ENCODE assay signal across 1 cellular context in the genomic region with DNA sequence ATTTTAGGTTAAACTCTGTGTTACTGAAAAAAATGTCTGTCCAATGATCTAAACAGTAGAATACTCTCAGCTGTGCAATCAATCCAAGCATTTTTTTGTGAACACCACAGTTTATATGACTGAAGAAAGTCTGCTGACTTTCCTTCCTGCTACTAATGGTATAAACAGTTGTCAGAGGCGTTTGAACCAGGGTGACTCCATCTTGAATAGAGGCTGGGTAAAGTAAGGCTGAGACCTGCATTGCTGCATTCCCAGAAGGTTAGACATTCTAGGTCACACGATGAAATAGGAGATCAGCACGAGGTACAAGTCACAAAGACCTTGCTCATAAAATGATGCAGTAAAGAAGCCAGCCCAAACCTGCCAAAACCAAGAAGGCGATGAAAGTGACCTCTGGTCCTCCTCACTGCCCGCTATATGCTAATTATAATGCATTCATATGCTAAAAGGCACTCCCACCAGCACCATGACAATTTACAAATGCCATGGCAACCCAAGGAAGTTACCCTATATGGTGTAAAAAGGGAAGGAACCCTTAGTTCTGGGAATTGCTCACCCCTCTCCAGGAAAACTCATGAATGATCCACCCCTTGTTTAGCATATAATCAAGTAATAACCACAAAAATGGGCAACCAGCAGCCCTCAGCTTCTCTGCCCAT.
TF ChIP-seq lines count a peak whose summit lies in the region.

No MANE protein-coding gene starts in this region.

TF ChIP-seq in GM23338, 12 proteins besides CTCF, POLR2A, EP300 and RAD21 (continued from another document):
- TF ChIP-seq, protein P1, sequence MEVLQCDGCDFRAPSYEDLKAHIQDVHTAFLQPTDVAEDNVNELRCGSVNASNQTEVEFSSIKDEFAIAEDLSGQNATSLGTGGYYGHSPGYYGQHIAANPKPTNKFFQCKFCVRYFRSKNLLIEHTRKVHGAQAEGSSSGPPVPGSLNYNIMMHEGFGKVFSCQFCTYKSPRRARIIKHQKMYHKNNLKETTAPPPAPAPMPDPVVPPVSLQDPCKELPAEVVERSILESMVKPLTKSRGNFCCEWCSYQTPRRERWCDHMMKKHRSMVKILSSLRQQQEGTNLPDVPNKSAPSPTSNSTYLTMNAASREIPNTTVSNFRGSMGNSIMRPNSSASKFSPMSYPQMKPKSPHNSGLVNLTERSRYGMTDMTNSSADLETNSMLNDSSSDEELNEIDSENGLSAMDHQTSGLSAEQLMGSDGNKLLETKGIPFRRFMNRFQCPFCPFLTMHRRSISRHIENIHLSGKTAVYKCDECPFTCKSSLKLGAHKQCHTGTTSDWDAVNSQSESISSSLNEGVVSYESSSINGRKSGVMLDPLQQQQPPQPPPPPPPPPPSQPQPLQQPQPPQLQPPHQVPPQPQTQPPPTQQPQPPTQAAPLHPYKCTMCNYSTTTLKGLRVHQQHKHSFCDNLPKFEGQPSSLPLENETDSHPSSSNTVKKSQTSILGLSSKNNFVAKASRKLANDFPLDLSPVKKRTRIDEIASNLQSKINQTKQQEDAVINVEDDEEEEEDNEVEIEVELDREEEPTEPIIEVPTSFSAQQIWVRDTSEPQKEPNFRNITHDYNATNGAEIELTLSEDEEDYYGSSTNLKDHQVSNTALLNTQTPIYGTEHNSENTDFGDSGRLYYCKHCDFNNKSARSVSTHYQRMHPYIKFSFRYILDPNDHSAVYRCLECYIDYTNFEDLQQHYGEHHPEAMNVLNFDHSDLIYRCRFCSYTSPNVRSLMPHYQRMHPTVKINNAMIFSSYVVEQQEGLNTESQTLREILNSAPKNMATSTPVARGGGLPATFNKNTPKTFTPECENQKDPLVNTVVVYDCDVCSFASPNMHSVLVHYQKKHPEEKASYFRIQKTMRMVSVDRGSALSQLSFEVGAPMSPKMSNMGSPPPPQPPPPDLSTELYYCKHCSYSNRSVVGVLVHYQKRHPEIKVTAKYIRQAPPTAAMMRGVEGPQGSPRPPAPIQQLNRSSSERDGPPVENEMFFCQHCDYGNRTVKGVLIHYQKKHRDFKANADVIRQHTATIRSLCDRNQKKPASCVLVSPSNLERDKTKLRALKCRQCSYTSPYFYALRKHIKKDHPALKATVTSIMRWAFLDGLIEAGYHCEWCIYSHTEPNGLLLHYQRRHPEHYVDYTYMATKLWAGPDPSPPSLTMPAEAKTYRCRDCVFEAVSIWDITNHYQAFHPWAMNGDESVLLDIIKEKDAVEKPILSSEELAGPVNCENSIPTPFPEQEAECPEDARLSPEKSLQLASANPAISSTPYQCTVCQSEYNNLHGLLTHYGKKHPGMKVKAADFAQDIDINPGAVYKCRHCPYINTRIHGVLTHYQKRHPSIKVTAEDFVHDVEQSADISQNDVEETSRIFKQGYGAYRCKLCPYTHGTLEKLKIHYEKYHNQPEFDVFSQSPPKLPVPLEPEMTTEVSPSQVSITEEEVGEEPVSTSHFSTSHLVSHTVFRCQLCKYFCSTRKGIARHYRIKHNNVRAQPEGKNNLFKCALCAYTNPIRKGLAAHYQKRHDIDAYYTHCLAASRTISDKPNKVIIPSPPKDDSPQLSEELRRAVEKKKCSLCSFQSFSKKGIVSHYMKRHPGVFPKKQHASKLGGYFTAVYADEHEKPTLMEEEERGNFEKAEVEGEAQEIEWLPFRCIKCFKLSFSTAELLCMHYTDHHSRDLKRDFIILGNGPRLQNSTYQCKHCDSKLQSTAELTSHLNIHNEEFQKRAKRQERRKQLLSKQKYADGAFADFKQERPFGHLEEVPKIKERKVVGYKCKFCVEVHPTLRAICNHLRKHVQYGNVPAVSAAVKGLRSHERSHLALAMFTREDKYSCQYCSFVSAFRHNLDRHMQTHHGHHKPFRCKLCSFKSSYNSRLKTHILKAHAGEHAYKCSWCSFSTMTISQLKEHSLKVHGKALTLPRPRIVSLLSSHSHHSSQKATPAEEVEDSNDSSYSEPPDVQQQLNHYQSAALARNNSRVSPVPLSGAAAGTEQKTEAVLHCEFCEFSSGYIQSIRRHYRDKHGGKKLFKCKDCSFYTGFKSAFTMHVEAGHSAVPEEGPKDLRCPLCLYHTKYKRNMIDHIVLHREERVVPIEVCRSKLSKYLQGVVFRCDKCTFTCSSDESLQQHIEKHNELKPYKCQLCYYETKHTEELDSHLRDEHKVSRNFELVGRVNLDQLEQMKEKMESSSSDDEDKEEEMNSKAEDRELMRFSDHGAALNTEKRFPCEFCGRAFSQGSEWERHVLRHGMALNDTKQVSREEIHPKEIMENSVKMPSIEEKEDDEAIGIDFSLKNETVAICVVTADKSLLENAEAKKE (CRISPR knock-in tag; IDR thresholded peaks at IDR 0.05), result no peak
- TF ChIP-seq STAT1 (IDR thresholded peaks at IDR 0.05; ENCODE audit: unreplicated experiment) (no peak), EZH2 (IDR thresholded peaks at IDR 0.05; ENCODE audit: low read depth, unreplicated experiment) (no peak), JUNB (IDR thresholded peaks at IDR 0.05; ENCODE audit: unreplicated experiment) (no peak)
